33 cellular contexts compared by ENCODE assay signal in the genomic region with DNA sequence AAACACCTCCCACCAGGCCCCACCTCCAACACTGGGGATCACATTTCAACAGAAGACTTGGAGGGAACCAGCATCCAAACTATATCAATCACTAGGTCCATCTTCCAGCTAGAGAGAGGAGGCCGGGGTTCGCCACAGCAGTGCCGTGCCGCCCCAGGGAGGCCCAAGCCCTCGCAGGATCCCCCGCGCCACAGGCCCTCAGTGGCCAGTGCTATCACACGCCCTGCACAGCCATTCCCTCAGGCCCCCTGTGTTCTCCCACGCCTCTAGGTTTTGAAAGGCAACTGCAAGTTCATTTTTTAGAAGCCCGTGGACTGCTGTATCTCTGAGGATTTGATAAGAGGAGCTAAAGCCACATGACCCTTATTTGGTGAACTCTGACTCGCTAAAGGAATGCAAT.
"Had no signal": no experiment of that assay in that cellular context is flagged by ENCODE, and none has a peak within 500 bp of the region (broad histone marks: within the 10 kb centered on the region; RNA-seq: fewer than 3 reads in every experiment).

No MANE protein-coding gene starts in this region.

- H3K27ac ChIP-seq: body of pancreas, breast epithelium, Peyer's patch, WERI-Rb-1 had no signal

- H3K4me1 ChIP-seq: body of pancreas, breast epithelium, Peyer's patch had no signal

- H3K36me3 ChIP-seq: breast epithelium, MG63, Peyer's patch, WERI-Rb-1 had no signal

- H3K4me3 ChIP-seq: body of pancreas, breast epithelium, MG63, Peyer's patch had no signal

- DNase-seq: activated CD4-positive, alpha-beta memory T cell treated with anti-CD3 and anti-CD28 coated beads, Interleukin-2, amount 10 ng/mL, durations not matched to agents 7 days and 5 days; activated CD4-positive, alpha-beta T cell treated with anti-CD3 and anti-CD28 coated beads for 1 hour; activated CD4-positive, alpha-beta T cell treated with anti-CD3 and anti-CD28 coated beads for 48 hours; activated CD4-positive, CD25-positive, alpha-beta regulatory T cell; activated CD8-positive, alpha-beta memory T cell treated with anti-CD3 and anti-CD28 coated beads for 24 hours; activated CD8-positive, alpha-beta memory T cell treated with anti-CD3 and anti-CD28 coated beads, Interleukin-2, amount 10 ng/mL, durations not matched to agents 7 days and 5 days; activated CD8-positive, alpha-beta memory T cell treated with anti-CD3 and anti-CD28 coated beads, Interleukin-2, amount 50 U/mL, for 48 hours; activated gamma-delta T cell; activated naive CD4-positive, alpha-beta T cell treated with Interleukin-2 at 50 U/mL for 16 hours; activated naive CD8-positive, alpha-beta T cell treated with anti-CD3 and anti-CD28 coated beads, Interleukin-2, amount 10 ng/mL, durations not matched to agents 7 days and 5 days; activated T-cell treated with anti-CD3 and anti-CD28 coated beads, Interleukin-2, amount 50 U/mL, for 48 hours; amygdala; body of pancreas; Kasumi-1; KG1; MG63; NCI-H1048; NCI-H1105 treated with DMSO at 0.1 percent for 48 hours; NCI-H1436; NCI-H1694; NCI-H1930; NCI-H2081 treated with DMSO at 0.1 percent for 48 hours; NCI-H345; NCI-H524 treated with DMSO at 0.1 percent for 48 hours; NK-92 treated with Interleukin-12 subunit alpha and Interleukin-12 subunit beta, amount 100 ng/mL, for 24 hours; PC-3; Right ventricle myocardium superior; RPMI8226; SW 1271; T1000; WERI-Rb-1 had no signal

- H3K9me3 ChIP-seq: body of pancreas, MG63, Peyer's patch had no signal

- ATAC-seq: activated CD8-positive, alpha-beta memory T cell treated with anti-CD3 and anti-CD28 coated beads, Interleukin-2, amount 10 ng/mL, durations not matched to agents 7 days and 5 days; body of pancreas; PC-3 had no signal

- H3K27me3 ChIP-seq: body of pancreas, breast epithelium, MG63, Peyer's patch had no signal
